Comparison of ENCODE assay signal across 8 cellular contexts in the genomic region with DNA sequence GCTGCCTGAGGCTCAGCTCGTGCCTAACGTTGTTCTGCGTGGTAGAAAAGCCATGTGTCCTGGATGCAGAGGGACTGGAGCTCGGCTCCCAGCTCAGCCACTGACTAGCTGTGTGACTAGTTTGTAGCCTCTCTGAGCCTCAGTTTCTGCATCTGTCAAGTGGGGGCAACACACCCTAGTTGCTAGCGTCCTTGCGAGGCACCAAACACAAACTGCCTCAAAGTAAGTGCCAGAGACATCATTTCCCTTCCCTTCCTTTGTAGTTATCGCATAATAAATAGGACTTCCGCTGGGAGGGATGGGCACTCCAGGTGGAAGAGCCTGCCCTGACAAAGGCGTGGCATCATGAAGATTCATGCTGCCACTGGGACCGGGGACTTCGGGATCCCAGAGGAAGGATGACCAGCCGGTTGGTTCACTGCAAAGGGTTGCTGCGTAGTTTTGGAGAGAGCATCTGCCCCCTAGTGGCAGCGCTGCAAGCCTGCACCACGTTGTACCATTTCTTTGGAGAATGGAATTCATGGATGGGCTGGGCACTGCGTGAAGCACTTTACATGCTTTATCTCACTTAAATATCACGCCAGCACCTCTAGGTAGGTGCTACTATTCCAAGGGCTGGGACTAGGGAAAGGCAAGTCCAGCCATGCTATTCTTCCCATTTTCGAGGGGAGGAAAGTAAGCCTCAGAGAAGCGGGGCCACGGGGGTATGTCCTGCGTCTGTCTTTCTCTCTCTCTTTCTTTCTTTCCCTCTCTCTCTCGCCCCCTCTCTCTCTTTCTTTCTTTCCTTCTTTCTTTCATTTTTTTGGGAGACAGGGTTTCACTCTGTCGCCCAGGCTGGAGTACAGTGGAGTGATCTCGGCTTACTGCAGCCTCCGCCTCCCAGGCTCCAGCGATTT. TPM values are rescaled to one million over a fixed set of nuclear protein-coding genes. Genes with fewer than 3 reads are reported as not detected.
DNase-seq lines count a peak whose midpoint lies in the region; ATAC-seq and TF ChIP-seq lines count a peak whose summit lies in the region.

No MANE protein-coding gene starts in this region.

- ATAC-seq in GM19455 (IDR thresholded peaks at IDR 0.05; ENCODE audit: unreplicated experiment): peak; percentile 81

- CTCF ChIA-PET in activated naive CD4-positive, alpha-beta T cell treated with anti-CD3 and anti-CD28 coated beads for 36 hours (lab: Charles Lee): interaction anchor here (0.7 to 15.7 kb wide), 19 partner anchors 8 to 139 kb away, joined by 3 to 384 read pairs (median 8); no protein-coding TSS in a partner anchor

- intact Hi-C loops in CD14-positive monocyte (cut with micrococcal nuclease) (loop anchor here (1.0 kb wide), 1 partner anchor 62 kb away; no protein-coding TSS in a partner anchor), posterior vena cava (cut with DNase I) (loop anchor here in 1 of 2 donors (2.0 kb wide), 1 partner anchor 61 kb away; no protein-coding TSS in a partner anchor), uterus (cut with DNase I; ENCODE audit: low total_unique reads) (no loop called here)
- intact Hi-C loops in activated naive CD4-positive, alpha-beta T cell treated with anti-CD3 and anti-CD28 coated beads for 36 hours (cut with micrococcal nuclease): loop anchor here (1.0 to 10.0 kb wide), 4 partner anchors 23 to 347 kb away; no protein-coding TSS in a partner anchor

- H3K4me3 ChIP-seq in LNCaP clone FGC (ENCODE audit: low read depth, low read length) (no peak overlapping the region), SJSA1 (no peak overlapping the region), uterus (no peak overlapping the region)

- no peaks in the 10 kb centered on the region for H3K27me3 ChIP-seq in SJSA1 (replicated peaks)
- no peaks in the 10 kb centered on the region for H3K27me3 ChIP-seq in uterus

- peak overlapping the region in 1 of 7 donors; percentile 2 for H3K27ac Mint-ChIP-seq in CD14-positive monocyte
- no peak overlapping the region for H3K27ac Mint-ChIP-seq in activated naive CD4-positive, alpha-beta T cell treated with anti-CD3 and anti-CD28 coated beads for 36 hours

- DNase-seq in CD14-positive monocyte (ENCODE audit: low spot score) (peak; percentile 59), LNCaP clone FGC (ENCODE audit: low read depth) (peak; percentile 62), SJSA1 (ENCODE audit: low read depth in 1 of 2, low spot score in 2 of 2) (peak; percentile 50 to 59), glomerular visceral epithelial cell (ENCODE audit: extremely low spot score) (peak; percentile 83), posterior vena cava (ENCODE audit: low spot score) (peak; percentile 86), uterus (peak; percentile 59 to 60)
- DNase-seq in activated naive CD4-positive, alpha-beta T cell treated with anti-CD3 and anti-CD28 coated beads for 36 hours: peak; percentile 71

- TF ChIP-seq POLR2A in uterus (IDR thresholded peaks at IDR 0.05): no peak

- peak; percentile 96 for TF ChIP-seq CTCF in CD14-positive monocyte (IDR thresholded peaks at IDR 0.05)
- peak; percentile 95 for TF ChIP-seq CTCF in LNCaP clone FGC (IDR thresholded peaks at IDR 0.05; ENCODE audit: control insufficient read depth, extremely low read depth, insufficient read depth)
- peak; percentile 92 to 93 (median 92) for TF ChIP-seq CTCF in uterus (IDR thresholded peaks at IDR 0.05)

- H3K27ac ChIP-seq in SJSA1 (no peak overlapping the region), uterus (no peak overlapping the region)

- H3K27me3 Mint-ChIP-seq in CD14-positive monocyte (ENCODE audit: low read depth in 3 of 3): peaks cover 5 to 14% (median 9%) of the 10 kb centered on the region in 3 donors
- no peaks in the 10 kb centered on the region for H3K27me3 Mint-ChIP-seq in activated naive CD4-positive, alpha-beta T cell treated with anti-CD3 and anti-CD28 coated beads for 36 hours (ENCODE audit: low read depth)

- no peaks in the 10 kb centered on the region for H3K4me1 ChIP-seq in SJSA1 (replicated peaks)
- no peaks in the 10 kb centered on the region for H3K4me1 ChIP-seq in uterus

- peaks cover 4% of the 10 kb centered on the region for H3K4me1 Mint-ChIP-seq in CD14-positive monocyte
- peaks cover 17% of the 10 kb centered on the region for H3K4me1 Mint-ChIP-seq in activated naive CD4-positive, alpha-beta T cell treated with anti-CD3 and anti-CD28 coated beads for 36 hours (ENCODE audit: low read depth)

- H3K9me3 ChIP-seq in SJSA1 (replicated peaks): no peaks in the 10 kb centered on the region
- no peaks in the 10 kb centered on the region for H3K9me3 ChIP-seq in uterus

- H3K36me3 ChIP-seq in SJSA1 (no peaks in the 10 kb centered on the region), uterus (no peaks in the 10 kb centered on the region)

- no peaks in the 10 kb centered on the region for H3K36me3 Mint-ChIP-seq in CD14-positive monocyte
- H3K36me3 Mint-ChIP-seq in activated naive CD4-positive, alpha-beta T cell treated with anti-CD3 and anti-CD28 coated beads for 36 hours (ENCODE audit: low read depth): no peaks in the 10 kb centered on the region

- no peak overlapping the region for H3K4me3 Mint-ChIP-seq in CD14-positive monocyte
- no peak overlapping the region for H3K4me3 Mint-ChIP-seq in activated naive CD4-positive, alpha-beta T cell treated with anti-CD3 and anti-CD28 coated beads for 36 hours

- H3K9me3 Mint-ChIP-seq in CD14-positive monocyte: no peaks in the 10 kb centered on the region
- H3K9me3 Mint-ChIP-seq in activated naive CD4-positive, alpha-beta T cell treated with anti-CD3 and anti-CD28 coated beads for 36 hours: no peaks in the 10 kb centered on the region

RNA-seq across cellular contexts. Expression of a gene that starts 4.6 kb away (rescaled TPM):
- not detected for polyA plus RNA-seq in CD14-positive monocyte
- not detected in 2 replicates for total RNA-seq in SJSA1 (2014; rRNA removed; shearing (Covaris generic))
- total RNA-seq in activated naive CD4-positive, alpha-beta T cell treated with anti-CD3 and anti-CD28 coated beads for 36 hours: not detected
- total RNA-seq in posterior vena cava (not detected), uterus (not detected)

RNA-seq across cellular contexts. Expression of a gene that starts 24.4 kb away (rescaled TPM):
- under 1 TPM; 0.28 to 0.95 TPM for polyA plus RNA-seq in CD14-positive monocyte
- total RNA-seq in SJSA1 (2014; rRNA removed; shearing (Covaris generic)): 0.81 and 1.3 TPM in 2 replicates
- total RNA-seq in activated naive CD4-positive, alpha-beta T cell treated with anti-CD3 and anti-CD28 coated beads for 36 hours: 1 to 10 TPM; 1.6 to 1.7 TPM
- total RNA-seq in posterior vena cava (1 to 10 TPM in 1 of 2 donors, under 1 TPM in 1; 0.37 to 1.2 TPM), uterus (1 to 10 TPM in 1 of 4 donors, under 1 TPM in 1, not detected in 2; 0.37 to 3.8 TPM)

RNA-seq across cellular contexts. Expression of a gene that starts 25.4 kb away (rescaled TPM):
- 1 to 10 TPM in 1 of 2 donors, under 1 TPM in 1; 0.25 to 1.4 TPM for polyA plus RNA-seq in CD14-positive monocyte
- total RNA-seq in SJSA1 (2014; rRNA removed; shearing (Covaris generic)): 14.9 and 22.0 TPM in 2 replicates
- total RNA-seq in activated naive CD4-positive, alpha-beta T cell treated with anti-CD3 and anti-CD28 coated beads for 36 hours: 1 to 10 TPM; 2.4 to 2.5 TPM
- 10 to 100 TPM; 60.0 to 66.5 TPM for total RNA-seq in posterior vena cava
- 10 to 100 TPM; 11.8 to 84.1 (median 21.0) TPM for total RNA-seq in uterus
